8 cellular contexts compared by ENCODE assay signal in genomic region chr2:223601932-223602676, GRCh38. TPM values are rescaled to one million over a fixed set of nuclear protein-coding genes. Genes with fewer than 3 reads are reported as not detected.
A peak's percentile ranks its signal among the peaks of the same experiment; 100 is the strongest.
DNase-seq lines count a peak whose midpoint lies in the region; ATAC-seq and TF ChIP-seq lines count a peak whose summit lies in the region.

A gene with protein sequence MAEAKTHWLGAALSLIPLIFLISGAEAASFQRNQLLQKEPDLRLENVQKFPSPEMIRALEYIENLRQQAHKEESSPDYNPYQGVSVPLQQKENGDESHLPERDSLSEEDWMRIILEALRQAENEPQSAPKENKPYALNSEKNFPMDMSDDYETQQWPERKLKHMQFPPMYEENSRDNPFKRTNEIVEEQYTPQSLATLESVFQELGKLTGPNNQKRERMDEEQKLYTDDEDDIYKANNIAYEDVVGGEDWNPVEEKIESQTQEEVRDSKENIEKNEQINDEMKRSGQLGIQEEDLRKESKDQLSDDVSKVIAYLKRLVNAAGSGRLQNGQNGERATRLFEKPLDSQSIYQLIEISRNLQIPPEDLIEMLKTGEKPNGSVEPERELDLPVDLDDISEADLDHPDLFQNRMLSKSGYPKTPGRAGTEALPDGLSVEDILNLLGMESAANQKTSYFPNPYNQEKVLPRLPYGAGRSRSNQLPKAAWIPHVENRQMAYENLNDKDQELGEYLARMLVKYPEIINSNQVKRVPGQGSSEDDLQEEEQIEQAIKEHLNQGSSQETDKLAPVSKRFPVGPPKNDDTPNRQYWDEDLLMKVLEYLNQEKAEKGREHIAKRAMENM (minus strand): TSS chr2:223602361. CDS start chr2:223599282, 3,079 bp downstream.

- H3K27me3 ChIP-seq in ascending aorta (no peaks in the 10 kb centered on the region), right cardiac atrium (ENCODE audit: control insufficient read depth, insufficient read depth) (no peaks in the 10 kb centered on the region)

- H3K4me1 ChIP-seq in ascending aorta = peaks cover 0 to 3% of the 10 kb centered on the region in 2 donors
- no peaks in the 10 kb centered on the region for H3K4me1 ChIP-seq in right cardiac atrium (ENCODE audit: control insufficient read depth, insufficient read depth, low read length)

- no peaks in the 10 kb centered on the region for H3K36me3 ChIP-seq in ascending aorta

- H3K4me3 ChIP-seq in ascending aorta (peak within 1 kb of the TSS in 1 of 2 donors; percentile 20), right cardiac atrium (ENCODE audit: low read length) (peak within 1 kb of the TSS; percentile 39)

- H3K27ac ChIP-seq in ascending aorta (no peak within 1 kb of the TSS), right cardiac atrium (ENCODE audit: low read length) (no peak within 1 kb of the TSS)

- H3K9me3 ChIP-seq in ascending aorta (no peaks in the 10 kb centered on the region), right cardiac atrium (ENCODE audit: control insufficient read depth, low read length) (no peaks in the 10 kb centered on the region)

- intact Hi-C loops in ascending aorta (cut with DNase I) (no loop called here), right cardiac atrium (cut with DNase I) (no loop called here)

- peak in 2 of 3 experiments; percentile 20 to 43 for TF ChIP-seq CTCF in ascending aorta (IDR thresholded peaks at IDR 0.05)

- 7% methylated on average over 17 of the region's 17 CpGs for WGBS in right cardiac atrium

- peak; percentile 80 for DNase-seq in COLO829 (ENCODE audit: low spot score)
- peak; percentile 84 for DNase-seq in HPDE6-E6E7 (ENCODE audit: extremely low spot score)
- peak; percentile 65 for DNase-seq in NOMO-1 treated with dmso at 0.1 percent for 144 hours (lab: John Stamatoyannopoulos, UW; ENCODE audit: unreplicated experiment)
- DNase-seq in ascending aorta (ENCODE audit: low spot score in 2 of 2) = peak; percentile 16 to 75
- peak; percentile 77 to 90 (median 82) for DNase-seq in right cardiac atrium
- DNase-seq in retina = peak; percentile 85
- no peak for DNase-seq in OCI-M2 (lab: John Stamatoyannopoulos, UW; ENCODE audit: unreplicated experiment)

- ATAC-seq in GM19438 (IDR thresholded peaks at IDR 0.05; ENCODE audit: low read depth, unreplicated experiment) (peak; percentile 70), right cardiac atrium (peak; percentile 93 to 94)

RNA-seq across cellular contexts. Expression of the gene that starts here (rescaled TPM):
- total RNA-seq in ascending aorta (0.32 TPM), right cardiac atrium (under 1 TPM; 0.09 to 0.61 (median 0.19) TPM)
- 0.36 TPM for polyA plus RNA-seq in right cardiac atrium

Comparison
In these comparisons a context has a peak if more than half of its experiments do, and no peak if none do; other contexts are left out.
1. Peak in DNase-seq in ascending aorta; RNA of the gene not detected or under 1 TPM.
2. Peak in DNase-seq, ATAC-seq and H3K4me3 ChIP-seq in right cardiac atrium; RNA of the gene not detected or under 1 TPM.